In genomic region chr2:30697242-30698103, GRCh38 we compare ENCODE assay signal across 8 cellular contexts.
A peak's percentile ranks its signal among the peaks of the same experiment; 100 is the strongest.
DNase-seq lines count a peak whose midpoint lies in the region; ATAC-seq, FAIRE-seq and TF ChIP-seq lines count a peak whose summit lies in the region.
"Not testable (repeated sequence)": the region's sequence is repeated elsewhere in the genome, so short reads cannot be mapped to it uniquely, and the experiment has no call there.

No MANE protein-coding gene starts in this region.

- H3K4me2 ChIP-seq in HepG2 (ENCODE audit: low read depth, low read length): not testable (repeated sequence)

- H3K9me3 Mint-ChIP-seq in endodermal cell: peaks cover 47% of the 10 kb centered on the region
- not testable (repeated sequence) for H3K9me3 Mint-ChIP-seq in type B pancreatic cell

- H3K9ac ChIP-seq in endodermal cell (ENCODE audit: extremely low read depth, low read length, poor library complexity, severe bottlenecking); HepG2 (ENCODE audit: insufficient read depth, low read depth, low read length): not testable (repeated sequence)

- intact Hi-C loops in A673 (cut with micrococcal nuclease; ENCODE audit: unreplicated experiment); HepG2 (cut with micrococcal nuclease; ENCODE audit: unreplicated experiment): not testable (repeated sequence)

- not testable (repeated sequence) for H3K4me1 ChIP-seq in A673 (ENCODE audit: insufficient read depth, low read length, poor library complexity, severe bottlenecking); endodermal cell (ENCODE audit: control insufficient read depth, insufficient read depth, low read length); HepG2 (ENCODE audit: insufficient read depth, low read length)

- not testable (repeated sequence) for H3K4me3 ChIP-seq in A673 (ENCODE audit: low read depth, low read length, poor library complexity, severe bottlenecking); endodermal cell (ENCODE audit: low read length); HepG2 (replicated peaks in 1 of 3; ENCODE audit: insufficient read depth in 1 of 3, low read depth in 2 of 3, low read length in 3 of 3)

- H3K36me3 Mint-ChIP-seq in endodermal cell (ENCODE audit: low read depth); type B pancreatic cell: not testable (repeated sequence)

- not testable (repeated sequence) for TF ChIP-seq RAD21 in HepG2 (CRISPR knock-in tag; IDR thresholded peaks at IDR 0.05)

- TF ChIP-seq CTCF in A673 (conservative IDR thresholded peaks at IDR 0.05; ENCODE audit: low read depth, low read length) (0 out of 2 replicates have a peak, but pooled peaks have one; percentile 38), GM10248 (IDR thresholded peaks at IDR 0.05; ENCODE audit: control extremely low read depth, extremely low read depth, low read depth, missing control alignments) (peak; percentile 16), endodermal cell (conservative IDR thresholded peaks at IDR 0.05) (peak; percentile 66), HepG2 (CRISPR knock-in tag; IDR thresholded peaks at IDR 0.05) (peak; percentile 29; the same call in 1 of the 2 replicates), type B pancreatic cell (conservative IDR thresholded peaks at IDR 0.05) (peak; percentile 46)

- H3K27me3 Mint-ChIP-seq in endodermal cell (ENCODE audit: insufficient read depth) (peaks cover 14% of the 10 kb centered on the region), type B pancreatic cell (peaks cover 11% of the 10 kb centered on the region)

- TF ChIP-seq EP300 in HepG2 (IDR thresholded peaks at IDR 0.05; ENCODE audit: low read depth in 2 of 2, low read length in 2 of 2); HepG2 (CRISPR knock-in tag; IDR thresholded peaks at IDR 0.05; ENCODE audit: borderline replicate concordance): not testable (repeated sequence)

- POLR2A ChIA-PET in A673 (lab: Charles Lee; ENCODE audit: low non-redundant PET); GM10248 (lab: Yijun Ruan, JAX); HepG2 (lab: Yijun Ruan, JAX): not testable (repeated sequence)

- not testable (repeated sequence) for H3K27ac ChIP-seq in A673 (ENCODE audit: low read depth, low read length, poor library complexity, severe bottlenecking); endodermal cell (ENCODE audit: low read depth, low read length); HepG2 (ENCODE audit: extremely low read length, insufficient read depth, low read length)

- not testable (repeated sequence) for H2AFZ ChIP-seq in HepG2 (ENCODE audit: low read length)

- not testable (repeated sequence) for H3K27ac Mint-ChIP-seq in endodermal cell, type B pancreatic cell

- H3K9me3 ChIP-seq in A673 (ENCODE audit: low read depth, low read length, poor library complexity, severe bottlenecking): peaks cover 16% of the 10 kb centered on the region
- peaks cover 20% of the 10 kb centered on the region for H3K9me3 ChIP-seq in endodermal cell (ENCODE audit: control insufficient read depth, low read length)
- H3K9me3 ChIP-seq in HepG2 (ENCODE audit: low read length): peaks cover 33% of the 10 kb centered on the region

- TF ChIP-seq POLR2A in HepG2 (IDR thresholded peaks at IDR 0.05; ENCODE audit: insufficient read depth in 1 of 2, low read depth in 2 of 2, low read length in 2 of 2): not testable (repeated sequence)

- DNase-seq in A673 (ENCODE audit: low spot score); GM10248 (ENCODE audit: extremely low spot score); HepG2 (ENCODE audit: low spot score): not testable (repeated sequence)
- DNase-seq in HT1080 (ENCODE audit: low read depth) (peak; percentile 37), RPMI7951 (ENCODE audit: low read depth) (peak; percentile 66), endodermal cell (peak; percentile 72), type B pancreatic cell (ENCODE audit: extremely low spot score, unreplicated experiment) (peak; percentile 45)
- peak; percentile 52 for DNase-seq in activated CD8-positive, alpha-beta memory T cell treated with anti-CD3 and anti-CD28 coated beads, Interleukin-2, amount 50 U/mL, for 48 hours

- not testable (repeated sequence) for H4K20me1 ChIP-seq in HepG2 (ENCODE audit: insufficient read depth, low read length)

- BruUV-seq in A673 (replicated peaks; lab: Mats Ljungman, UMichigan); HepG2 (replicated peaks; lab: Mats Ljungman, UMichigan): not testable (repeated sequence)

- H3K79me2 ChIP-seq in HepG2 (ENCODE audit: insufficient read depth, low read length): not testable (repeated sequence)

- H3K27me3 ChIP-seq in A673 (replicated peaks; ENCODE audit: insufficient read depth, low read depth, low read length, poor library complexity); endodermal cell (ENCODE audit: control insufficient read depth, insufficient read depth, low read length, poor library complexity, severe bottlenecking); HepG2 (ENCODE audit: control insufficient read depth in 1 of 2, insufficient read depth in 2 of 2, low read length in 2 of 2): not testable (repeated sequence)

- in situ Hi-C loops in HepG2 (cut with HindIII; ENCODE audit: extremely low pct_ligation_motif_present, low pct_unique_long_range_greater_than_20kb): not testable (repeated sequence)

- FAIRE-seq in HepG2 (lab: Jason Lieb, UNC): not testable (repeated sequence)

- 92 to 94% methylated on average over 10 to 16 of the region's 18 CpGs for WGBS in endodermal cell (ENCODE audit: insufficient coverage in 1 of 2, insufficient read length in 1 of 2), 2 experiments
- WGBS in HepG2 (ENCODE audit: low lambda C conversion rate): 47% methylated on average over 18 of the region's 18 CpGs

- not testable (repeated sequence) for ATAC-seq in HepG2

- H3K4me3 Mint-ChIP-seq in endodermal cell, type B pancreatic cell: not testable (repeated sequence)

- H3K36me3 ChIP-seq in A673 (ENCODE audit: insufficient read depth, low read length, poor library complexity, severe bottlenecking); endodermal cell (ENCODE audit: control insufficient read depth, insufficient read depth, low read length); HepG2 (replicated peaks in 1 of 2; ENCODE audit: control insufficient read depth in 1 of 2, insufficient read depth in 2 of 2, low read length in 2 of 2): not testable (repeated sequence)

- not testable (repeated sequence) for H3K4me1 Mint-ChIP-seq in endodermal cell; type B pancreatic cell (ENCODE audit: unreplicated experiment)

- CTCF ChIA-PET in A673 (lab: Charles Lee): interaction anchor here (2.4 kb wide), 1 partner anchor 14 kb away, joined by 7 read pairs; no protein-coding TSS in a partner anchor
- CTCF ChIA-PET in GM10248 (lab: Yijun Ruan, JAX): interaction anchor here (1.0 to 16.7 kb wide), 5 partner anchors 12 to 536 kb away, joined by 3 to 242 read pairs (median 5); no protein-coding TSS in a partner anchor
- CTCF ChIA-PET in HepG2 (lab: Yijun Ruan, JAX; ENCODE audit: low intra/inter-chr PET ratio, low total read pairs): interaction anchor here (1.3 kb wide), 2 partner anchors 9 to 14 kb away, joined by 3 read pairs; no protein-coding TSS in a partner anchor

TF ChIP-seq in HepG2, 621 proteins besides CTCF, POLR2A, EP300 and RAD21:
- TF ChIP-seq ZBTB33 (CRISPR knock-in tag; IDR thresholded peaks at IDR 0.05): peak; percentile 97
- peak; percentile 61; the same call in 1 of the 2 replicates for TF ChIP-seq ZNF7 (CRISPR knock-in tag; IDR thresholded peaks at IDR 0.05)

Comparison
In these comparisons a context has a peak if more than half of its experiments do, and no peak if none do; other contexts are left out.
1. CTCF ChIP-seq: peak in every context shown above with its lines; median percentile 66 in endodermal cell; 46 in type B pancreatic cell; 38 in A673; 29 in HepG2; 16 in GM10248.